Comparison of ENCODE assay signal across 39 cellular contexts in genomic region chr16:543301-544164, GRCh38. TPM values are rescaled to one million over a fixed set of nuclear protein-coding genes. Genes with fewer than 3 reads are reported as not detected.
"Had no signal": no experiment of that assay in that cellular context is flagged by ENCODE, and none has a peak within 500 bp of the region (broad histone marks: within the 10 kb centered on the region; RNA-seq: fewer than 3 reads in every experiment).

No MANE protein-coding gene starts in this region.

- H3K4me3 Mint-ChIP-seq: activated CD4-positive, alpha-beta memory T cell treated with anti-CD3 and anti-CD28 coated beads for 36 hours; activated CD4-positive, alpha-beta T cell treated with anti-CD3 and anti-CD28 coated beads, Interleukin-2, amount 10 ng/mL, durations not matched to agents 24 days and 14 days; activated naive CD4-positive, alpha-beta T cell treated with anti-CD3 and anti-CD28 coated beads, Interleukin-2, amount 10 ng/mL, durations not matched to agents 7 days and 5 days; activated naive CD8-positive, alpha-beta T cell treated with anti-CD3 and anti-CD28 coated beads, Interleukin-2, amount 10 ng/mL, durations not matched to agents 7 days and 5 days; activated T-cell treated with anti-CD3 and anti-CD28 coated beads, Interleukin-2, amount 50 U/mL, for 24 hours; brain; endodermal cell; immature natural killer cell; nephron; stimulated activated memory B cell treated with anti-CD40 and anti-IgM and Interleukin-4, amounts not matched to agents 10 μg/mL and 1 μg/mL and 100 μg/mL, for 72 hours; stimulated activated naive CD8-positive, alpha-beta T cell treated with anti-CD3 and anti-CD28 coated beads, Interleukin-15, amount 100 ng/mL, for 72 hours; T-helper 2 cell treated with Interferon-gamma antibody and Interleukin-4, amounts not matched to agents 5 μg/mL and 100 μg/mL, for 36 hours had no signal

- H3K4me3 ChIP-seq: ascending aorta, left ventricle myocardium inferior, mucosa of descending colon, sigmoid colon, smooth muscle cell, thyroid gland, upper lobe of right lung had no signal

- FAIRE-seq: kidney had no signal

- H3K36me3 Mint-ChIP-seq: brain, immature natural killer cell had no signal

- H3K4me2 ChIP-seq: smooth muscle cell had no signal

- H3K27ac ChIP-seq: ascending aorta, left ventricle myocardium inferior, neutrophil, sigmoid colon, thyroid gland, upper lobe of right lung had no signal

- ATAC-seq: esophagus mucosa; mucosa of descending colon; stimulated activated memory B cell treated with anti-CD40 and anti-IgM and Interleukin-4, amounts not matched to agents 10 μg/mL and 1 μg/mL and 100 μg/mL, for 72 hours; stimulated activated naive CD8-positive, alpha-beta T cell treated with anti-CD3 and anti-CD28 coated beads, Interleukin-15, amount 100 ng/mL, for 72 hours; upper lobe of right lung had no signal

- H3K27ac Mint-ChIP-seq: activated CD4-positive, alpha-beta memory T cell treated with anti-CD3 and anti-CD28 coated beads for 36 hours; activated CD4-positive, alpha-beta T cell treated with anti-CD3 and anti-CD28 coated beads, Interleukin-2, amount 10 ng/mL, durations not matched to agents 24 days and 14 days; activated naive CD4-positive, alpha-beta T cell treated with anti-CD3 and anti-CD28 coated beads, Interleukin-2, amount 10 ng/mL, durations not matched to agents 7 days and 5 days; activated naive CD8-positive, alpha-beta T cell treated with anti-CD3 and anti-CD28 coated beads, Interleukin-2, amount 10 ng/mL, durations not matched to agents 7 days and 5 days; activated T-cell treated with anti-CD3 and anti-CD28 coated beads, Interleukin-2, amount 50 U/mL, for 24 hours; endodermal cell; immature natural killer cell; progenitor cell of endocrine pancreas; stimulated activated memory B cell treated with anti-CD40 and anti-IgM and Interleukin-4, amounts not matched to agents 10 μg/mL and 1 μg/mL and 100 μg/mL, for 72 hours; stimulated activated naive CD8-positive, alpha-beta T cell treated with anti-CD3 and anti-CD28 coated beads, Interleukin-15, amount 100 ng/mL, for 72 hours; T-helper 2 cell treated with Interferon-gamma antibody and Interleukin-4, amounts not matched to agents 5 μg/mL and 100 μg/mL, for 36 hours had no signal

- DNase-seq: activated CD4-positive, alpha-beta memory T cell treated with anti-CD3 and anti-CD28 coated beads for 36 hours; activated CD4-positive, alpha-beta T cell treated with anti-CD3 and anti-CD28 coated beads, Interleukin-2, amount 10 ng/mL, durations not matched to agents 24 days and 14 days; activated CD8-positive, alpha-beta memory T cell treated with anti-CD3 and anti-CD28 coated beads, Interleukin-2, amount 50 U/mL, for 48 hours; activated gamma-delta T cell; activated naive CD4-positive, alpha-beta T cell treated with anti-CD3 and anti-CD28 coated beads, Interleukin-2, amount 10 ng/mL, durations not matched to agents 7 days and 5 days; activated naive CD8-positive, alpha-beta T cell treated with anti-CD3 and anti-CD28 coated beads, Interleukin-2, amount 10 ng/mL, durations not matched to agents 7 days and 5 days; activated T-cell treated with anti-CD3 and anti-CD28 coated beads, Interleukin-2, amount 50 U/mL, for 24 hours; caudate nucleus; cortex of kidney; endodermal cell; foreskin fibroblast; head of caudate nucleus; hypothalamus; immature natural killer cell; kidney; left ventricle myocardium inferior; mucosa of descending colon; sigmoid colon; stimulated activated CD4-positive, alpha-beta T cell treated with anti-CD3 and anti-CD28 coated beads, Interleukin-1b, Interleukin-23, amount 100 ng/mL, for 48 hours; stimulated activated CD4-positive, alpha-beta T cell treated with anti-CD3 and anti-CD28 coated beads, Interleukin-4, amount 100 ng/mL, for 4 hours; stimulated activated CD8-positive, alpha-beta memory T cell treated with anti-CD3 and anti-CD28 coated beads, Interleukin-4, amount 100 ng/mL, for 48 hours; stimulated activated naive CD8-positive, alpha-beta T cell treated with anti-CD3 and anti-CD28 coated beads, Interleukin-15, amount 100 ng/mL, for 72 hours; T-helper 1 cell; thyroid gland; upper lobe of right lung had no signal

- H3K27me3 Mint-ChIP-seq: activated CD4-positive, alpha-beta memory T cell treated with anti-CD3 and anti-CD28 coated beads for 36 hours; activated CD4-positive, alpha-beta T cell treated with anti-CD3 and anti-CD28 coated beads, Interleukin-2, amount 10 ng/mL, durations not matched to agents 24 days and 14 days; activated naive CD4-positive, alpha-beta T cell treated with anti-CD3 and anti-CD28 coated beads, Interleukin-2, amount 10 ng/mL, durations not matched to agents 7 days and 5 days; activated naive CD8-positive, alpha-beta T cell treated with anti-CD3 and anti-CD28 coated beads, Interleukin-2, amount 10 ng/mL, durations not matched to agents 7 days and 5 days; activated T-cell treated with anti-CD3 and anti-CD28 coated beads, Interleukin-2, amount 50 U/mL, for 24 hours; brain; progenitor cell of endocrine pancreas; stimulated activated memory B cell treated with anti-CD40 and anti-IgM and Interleukin-4, amounts not matched to agents 10 μg/mL and 1 μg/mL and 100 μg/mL, for 72 hours; stimulated activated naive CD8-positive, alpha-beta T cell treated with anti-CD3 and anti-CD28 coated beads, Interleukin-15, amount 100 ng/mL, for 72 hours had no signal

- H3K9me3 ChIP-seq: ascending aorta, left ventricle myocardium inferior, mucosa of descending colon, neutrophil, sigmoid colon, thyroid gland, upper lobe of right lung had no signal

- H3K27me3 ChIP-seq: ascending aorta, neutrophil, sigmoid colon, thyroid gland, upper lobe of right lung had no signal

- H3K4me1 ChIP-seq: ascending aorta, left ventricle myocardium inferior, thyroid gland, upper lobe of right lung had no signal

- H3K4me1 Mint-ChIP-seq: activated naive CD8-positive, alpha-beta T cell treated with anti-CD3 and anti-CD28 coated beads, Interleukin-2, amount 10 ng/mL, durations not matched to agents 7 days and 5 days; brain; endodermal cell; nephron; stimulated activated memory B cell treated with anti-CD40 and anti-IgM and Interleukin-4, amounts not matched to agents 10 μg/mL and 1 μg/mL and 100 μg/mL, for 72 hours had no signal

- H3K9me3 Mint-ChIP-seq: activated CD4-positive, alpha-beta memory T cell treated with anti-CD3 and anti-CD28 coated beads for 36 hours; activated CD4-positive, alpha-beta T cell treated with anti-CD3 and anti-CD28 coated beads, Interleukin-2, amount 10 ng/mL, durations not matched to agents 24 days and 14 days; activated naive CD4-positive, alpha-beta T cell treated with anti-CD3 and anti-CD28 coated beads, Interleukin-2, amount 10 ng/mL, durations not matched to agents 7 days and 5 days; activated naive CD8-positive, alpha-beta T cell treated with anti-CD3 and anti-CD28 coated beads, Interleukin-2, amount 10 ng/mL, durations not matched to agents 7 days and 5 days; activated T-cell treated with anti-CD3 and anti-CD28 coated beads, Interleukin-2, amount 50 U/mL, for 24 hours; brain; endodermal cell; immature natural killer cell; nephron; stimulated activated memory B cell treated with anti-CD40 and anti-IgM and Interleukin-4, amounts not matched to agents 10 μg/mL and 1 μg/mL and 100 μg/mL, for 72 hours; stimulated activated naive CD8-positive, alpha-beta T cell treated with anti-CD3 and anti-CD28 coated beads, Interleukin-15, amount 100 ng/mL, for 72 hours; T-helper 2 cell treated with Interferon-gamma antibody and Interleukin-4, amounts not matched to agents 5 μg/mL and 100 μg/mL, for 36 hours had no signal

- H3K36me3 ChIP-seq: thyroid gland had no signal

RNA-seq across cellular contexts. Expression of gene PRR35, which starts 16.7 kb away (rescaled TPM):
- total RNA-seq: activated CD4-positive, alpha-beta memory T cell treated with anti-CD3 and anti-CD28 coated beads for 36 hours; activated CD4-positive, alpha-beta T cell treated with anti-CD3 and anti-CD28 coated beads, Interleukin-2, amount 10 ng/mL, durations not matched to agents 24 days and 14 days; activated CD8-positive, alpha-beta memory T cell treated with anti-CD3 and anti-CD28 coated beads for 36 hours; activated naive CD8-positive, alpha-beta T cell treated with anti-CD3 and anti-CD28 coated beads, Interleukin-2, amount 10 ng/mL, durations not matched to agents 7 days and 5 days; ascending aorta; chondrocyte; esophagus mucosa; left ventricle myocardium inferior; lung microvascular endothelial cell; mesenteric fat pad; mucosa of descending colon; osteocyte; progenitor cell of endocrine pancreas; sigmoid colon; smooth muscle cell; thyroid gland; upper lobe of right lung had no signal
- polyA plus RNA-seq: immature natural killer cell, sigmoid colon, smooth muscle cell had no signal

RNA-seq across cellular contexts. Expression of gene NHLRC4, which starts 23.3 kb away (rescaled TPM):
- total RNA-seq: ascending aorta, chondrocyte had no signal
